19 cellular contexts compared by ENCODE assay signal in the genomic region with DNA sequence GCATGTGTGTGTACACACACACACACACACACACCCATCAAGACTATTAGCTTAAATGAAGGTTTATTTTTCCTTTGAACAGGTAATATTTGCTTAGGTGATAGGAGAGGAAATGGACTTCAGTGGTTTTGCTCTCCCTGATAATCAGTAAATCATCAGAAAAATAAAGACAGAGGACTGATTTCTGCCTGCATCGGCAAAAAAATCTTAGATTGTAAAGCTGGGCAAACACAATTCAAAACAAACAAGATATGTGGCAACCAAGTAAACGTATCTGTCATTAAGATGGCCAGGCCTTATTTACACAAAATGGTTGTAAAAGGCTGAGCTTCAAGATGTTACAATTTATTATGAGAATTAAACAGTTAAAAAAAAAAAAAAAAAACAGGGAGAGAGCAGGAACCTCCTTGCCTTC. TPM values are rescaled to one million over a fixed set of nuclear protein-coding genes. Genes with fewer than 3 reads are reported as not detected.
DNase-seq lines count a peak whose midpoint lies in the region; ATAC-seq and TF ChIP-seq lines count a peak whose summit lies in the region.
"Had no signal": no experiment of that assay in that cellular context is flagged by ENCODE, and none has a peak within 500 bp of the region (broad histone marks: within the 10 kb centered on the region; RNA-seq: fewer than 3 reads in every experiment).

No MANE protein-coding gene starts in this region.

- ATAC-seq in left lung (peak; percentile 22), GM18873 (IDR thresholded peaks at IDR 0.05; ENCODE audit: low FRiP score, unreplicated experiment) (no peak), left lobe of liver (no peak)
- ATAC-seq: naive thymus-derived CD4-positive, alpha-beta T cell had no signal

- DNase-seq in DMS53 treated with DMSO at 0.1 percent for 48 hours (lab: John Stamatoyannopoulos, UW; ENCODE audit: unreplicated experiment), result peak; percentile 42
- DNase-seq in NCI-H1417 (lab: John Stamatoyannopoulos, UW), result peak in 2 of 3 experiments; percentile 62 to 89
- DNase-seq in NCI-H446 treated with DMSO at 0.1 percent for 48 hours (lab: John Stamatoyannopoulos, UW), result peak; percentile 66
- no peak for DNase-seq in left lung
- DNase-seq in HPDE6-E6E7 (ENCODE audit: extremely low spot score), result no peak
- no peak for DNase-seq in D341Med (ENCODE audit: low spot score)
- DNase-seq in left lobe of liver (ENCODE audit: low spot score), result no peak
- DNase-seq: activated CD4-positive, alpha-beta T cell treated with anti-CD3 and anti-CD28 coated beads, Interleukin-2, amount 50 U/mL, for 4 hours; activated naive CD4-positive, alpha-beta T cell; activated T-cell treated with anti-CD3 and anti-CD28 coated beads for 4 hours; effector CD8-positive, alpha-beta T cell; heart right ventricle; HFFc6; Kasumi-1; mammary epithelial cell; naive thymus-derived CD4-positive, alpha-beta T cell; SIG-M5; T-helper 1 cell had no signal

- H3K36me3 ChIP-seq in left lung, result no peaks in the 10 kb centered on the region
- H3K36me3 ChIP-seq: heart right ventricle had no signal

- intact Hi-C loops in left lung (cut with DNase I), result no loop called here

- H3K4me3 ChIP-seq in left lung, result no peak overlapping the region
- H3K4me3 ChIP-seq: heart right ventricle had no signal

- H3K27me3 ChIP-seq in left lung, result no peaks in the 10 kb centered on the region
- H3K27me3 ChIP-seq: heart right ventricle had no signal

- H3K27ac ChIP-seq in left lung, result no peak overlapping the region
- H3K27ac ChIP-seq: heart right ventricle had no signal

- peaks cover 0 to 4% of the 10 kb centered on the region in 2 donors for H3K4me1 ChIP-seq in left lung

- peaks cover 0 to 2% of the 10 kb centered on the region in 2 donors for H3K9me3 ChIP-seq in left lung

- TF ChIP-seq CTCF in left lung (IDR thresholded peaks at IDR 0.05), result no peak

RNA-seq across cellular contexts. Expression of gene PRKD1, which starts 31.3 kb away (rescaled TPM):
- total RNA-seq in left lung (10 to 100 TPM; 13.6 to 15.5 TPM), left lobe of liver (6.3 TPM)
- total RNA-seq: naive thymus-derived CD4-positive, alpha-beta T cell had no signal

Comparison
In these comparisons a context has a peak if more than half of its experiments do, and no peak if none do; other contexts are left out.
1. DNase-seq: peak in DMS53 treated with DMSO at 0.1 percent for 48 hours (single experiment), NCI-H1417 (2 of 3) and NCI-H446 treated with DMSO at 0.1 percent for 48 hours (single experiment); none in left lung (0 of 2), HPDE6-E6E7 (single experiment), D341Med (single experiment) and left lobe of liver (single experiment).